Comparison of ENCODE assay signal across 8 cellular contexts in genomic region chr14:100645200-100645985, GRCh38. TPM values are rescaled to one million over a fixed set of nuclear protein-coding genes. Genes with fewer than 3 reads are reported as not detected.
DNase-seq lines count a peak whose midpoint lies in the region; ATAC-seq, FAIRE-seq and TF ChIP-seq lines count a peak whose summit lies in the region.

No MANE protein-coding gene starts in this region.

- no peaks in the 10 kb centered on the region for H3K4me1 Mint-ChIP-seq in neural crest cell

- no peak for TF ChIP-seq EP300 in stomach (IDR thresholded peaks at IDR 0.05)

- no peak for FAIRE-seq in RCC 7860 (lab: Jason Lieb, UNC)

- no peak overlapping the region for H3K4me3 Mint-ChIP-seq in neural crest cell

- no peaks in the 10 kb centered on the region for H3K36me3 ChIP-seq in stomach

- no peaks in the 10 kb centered on the region for H3K9me3 Mint-ChIP-seq in neural crest cell

- H3K9me3 ChIP-seq in stomach, result no peaks in the 10 kb centered on the region

- ATAC-seq in GM19043 (IDR thresholded peaks at IDR 0.05; ENCODE audit: low read depth, unreplicated experiment), result peak; percentile 65

- TF ChIP-seq CTCF in neural crest cell (conservative IDR thresholded peaks at IDR 0.05), result peak; percentile 80
- TF ChIP-seq CTCF in stomach (IDR thresholded peaks at IDR 0.05), result peak in 5 of 7 experiments; percentile 50 to 77 (median 66)

- H3K36me3 Mint-ChIP-seq in neural crest cell (ENCODE audit: low read depth), result no peaks in the 10 kb centered on the region

- peaks cover 2% of the 10 kb centered on the region for H3K27me3 Mint-ChIP-seq in neural crest cell (ENCODE audit: low read depth)

- no peak for TF ChIP-seq POLR2A in stomach (IDR thresholded peaks at IDR 0.05)

- H3K4me3 ChIP-seq in stomach, result no peak overlapping the region

- H3K27ac Mint-ChIP-seq in neural crest cell (ENCODE audit: unreplicated experiment), result peak overlapping the region; percentile 2

- 30 to 39% (median 31%) methylated on average over 11 to 12 of the region's 12 CpGs for WGBS in stomach, 5 donors

- peaks cover 0 to 29% (median 6%) of the 10 kb centered on the region in 4 donors for H3K4me1 ChIP-seq in stomach

- intact Hi-C loops in stomach (cut with DNase I; ENCODE audit: low total_unique reads), result loop anchor here (10.0 kb wide), 2 partner anchors 201 to 261 kb away; no protein-coding TSS in a partner anchor

- H3K27me3 ChIP-seq in stomach, result peaks cover 0 to 14% (median 0%) of the 10 kb centered on the region in 3 donors

- H3K27ac ChIP-seq in stomach, result no peak overlapping the region

- DNase-seq in AG08396 (ENCODE audit: low spot score), result peak; percentile 91
- peak; percentile 74 for DNase-seq in KG1 (lab: John Stamatoyannopoulos, UW)
- DNase-seq in RCC 7860 (ENCODE audit: low spot score), result peak; percentile 24
- peak; percentile 91 for DNase-seq in activated T-cell treated with anti-CD3 and anti-CD28 coated beads, Interleukin-2, amount 50 U/mL, for 48 hours
- peak; percentile 81 for DNase-seq in fibroblast of peridontal ligament (ENCODE audit: extremely low read depth)
- DNase-seq in neural crest cell (ENCODE audit: low read depth, low spot score), result peak; percentile 93
- peak; percentile 93 for DNase-seq in stomach

RNA-seq across cellular contexts. Expression of gene BEGAIN, which starts 58.2 kb away (rescaled TPM):
- total RNA-seq in neural crest cell (3.0 and 4.8 TPM in 2 replicates), stomach (1 to 10 TPM in 1 of 5 donors, not detected in 4; 1.1 TPM)
- polyA plus RNA-seq in stomach, result under 1 TPM; 0.31 to 0.92 (median 0.75) TPM

Comparison
In these comparisons a context has a peak if more than half of its experiments do, and no peak if none do; other contexts are left out.
1. DNase-seq: peak in every context shown above with its lines; median percentile 93 in neural crest cell; 93 in stomach; 91 in AG08396; 91 in activated T-cell treated with anti-CD3 and anti-CD28 coated beads, Interleukin-2, amount 50 U/mL, for 48 hours; 81 in fibroblast of peridontal ligament; 74 in KG1; 24 in RCC 7860.